7 cellular contexts compared by ENCODE assay signal in genomic region chr6:100472674-100473073, GRCh38. TPM values are rescaled to one million over a fixed set of nuclear protein-coding genes. Genes with fewer than 3 reads are reported as not detected.
DNase-seq lines count a peak whose midpoint lies in the region; ATAC-seq and TF ChIP-seq lines count a peak whose summit lies in the region.

No MANE protein-coding gene starts in this region.

- dilution Hi-C loops in IMR-90 (cut with HindIII; ENCODE audit: low sequenced_read_pairs, unreplicated experiment): loop anchor here (25.0 kb wide), 1 partner anchor 360 kb away; no protein-coding TSS in a partner anchor

- no peak overlapping the region for H2AFZ ChIP-seq in GM23248
- H2AFZ ChIP-seq in IMR-90 (replicated peaks; ENCODE audit: low read length, poor library complexity): no peak overlapping the region

- POLR2A ChIA-PET in IMR-90 (lab: Charles Lee; ENCODE audit: unreplicated experiment): no interaction called here

- H3K4me1 ChIP-seq in GM23248 (ENCODE audit: insufficient read depth): peaks cover 12% of the 10 kb centered on the region; the same call in 1 of the 2 replicates
- H3K4me1 ChIP-seq in IMR-90 (ENCODE audit: control insufficient read depth, insufficient read depth, low read length): no peaks in the 10 kb centered on the region

- no peaks in the 10 kb centered on the region for H3K9me1 ChIP-seq in IMR-90 (ENCODE audit: insufficient read depth, low read length)

- no peak overlapping the region for H2BK5ac ChIP-seq in IMR-90 (ENCODE audit: low read depth, low read length, poor library complexity, severe bottlenecking)

- H3K14ac ChIP-seq in IMR-90 (replicated peaks; ENCODE audit: low read depth, low read length): no peak overlapping the region

- no peaks in the 10 kb centered on the region for H3K79me2 ChIP-seq in GM23248 (ENCODE audit: insufficient read depth)

- no peak for TF ChIP-seq POLR2A in IMR-90 (IDR thresholded peaks at IDR 0.05; ENCODE audit: low read depth, low read length)

- H3K4me2 ChIP-seq in GM23248 (ENCODE audit: unreplicated experiment): peak overlapping the region; percentile 7
- H3K4me2 ChIP-seq in IMR-90 (ENCODE audit: low read depth, low read length): no peak overlapping the region

- no peak overlapping the region for H3K56ac ChIP-seq in IMR-90 (ENCODE audit: extremely low read depth, insufficient read depth, low read length)

- H4K20me1 ChIP-seq in GM23248 (ENCODE audit: insufficient read depth) (no peaks in the 10 kb centered on the region), IMR-90 (ENCODE audit: insufficient read depth, low read length) (no peaks in the 10 kb centered on the region; the same call in 1 of the 2 replicates)

- H3K27me3 ChIP-seq in GM23248 (replicated peaks; ENCODE audit: insufficient read depth) (no peaks in the 10 kb centered on the region), IMR-90 (ENCODE audit: control insufficient read depth, insufficient read depth, low read length) (peaks cover 70% of the 10 kb centered on the region)

- no peak overlapping the region for H2AK5ac ChIP-seq in IMR-90 (ENCODE audit: low read depth, low read length)

- H3K4ac ChIP-seq in IMR-90 (ENCODE audit: low read depth, low read length): no peak overlapping the region

- no peak overlapping the region for H3K23ac ChIP-seq in IMR-90 (ENCODE audit: low read depth, low read length)

- no peaks in the 10 kb centered on the region for H3K9me3 ChIP-seq in GM23248 (ENCODE audit: low read depth)
- peaks cover 11% of the 10 kb centered on the region for H3K9me3 ChIP-seq in IMR-90 (ENCODE audit: control insufficient read depth, insufficient read depth, low read length)

- H4K8ac ChIP-seq in IMR-90 (ENCODE audit: low read depth in 2 of 2, low read length in 2 of 2): no peak overlapping the region

- H2BK120ac ChIP-seq in IMR-90 (ENCODE audit: low read depth, low read length): no peak overlapping the region

- WGBS in GM23248 (ENCODE audit: low coverage in 1 of 2, low lambda C conversion rate in 2 of 2, missing lambda C conversion rate in 2 of 2), 2 experiments: 4 to 7% methylated on average over 3 of the region's 3 CpGs
- no CpG with 5 or more reads among the region's 3 CpGs for WGBS in IMR-90 (ENCODE audit: extremely low coverage in 2 of 2, insufficient read length in 1 of 2), 2 experiments

- in situ Hi-C loops in GM23248 (cut with MboI): no loop called here
- in situ Hi-C loops in IMR-90 (cut with MboI; ENCODE audit: low sequenced_read_pairs): loop anchor here (25.0 kb wide), 1 partner anchor 885 kb away; no protein-coding TSS in a partner anchor

- H3K27ac ChIP-seq in GM23248 (no peak overlapping the region), IMR-90 (ENCODE audit: insufficient read depth, low read length) (no peak overlapping the region)

- H2AK9ac ChIP-seq in IMR-90 (replicated peaks; ENCODE audit: low read depth, low read length, poor library complexity): no peak overlapping the region

- no peaks in the 10 kb centered on the region for H3K36me3 ChIP-seq in GM23248 (ENCODE audit: low read depth)
- H3K36me3 ChIP-seq in IMR-90 (ENCODE audit: control insufficient read depth, insufficient read depth, low read length): no peaks in the 10 kb centered on the region

- no peak for TF ChIP-seq RAD21 in IMR-90 (IDR thresholded peaks at IDR 0.05; ENCODE audit: low read length)

- H3K4me3 ChIP-seq in GM23248 (no peak overlapping the region), IMR-90 (ENCODE audit: insufficient read depth, low read depth, low read length) (no peak overlapping the region), fibroblast of mammary gland (ENCODE audit: control insufficient read depth, low read depth, low read length) (no peak overlapping the region)

- intact Hi-C loops in IMR-90 (cut with micrococcal nuclease): loop anchor here (5.0 kb wide), 1 partner anchor 205 kb away; no protein-coding TSS in a partner anchor
- intact Hi-C loops in Right ventricle myocardium inferior (cut with DNase I): no loop called here

- no peak overlapping the region for H4K5ac ChIP-seq in IMR-90 (ENCODE audit: low read depth, low read length)

- no peak for TF ChIP-seq CTCF in IMR-90 (conservative IDR thresholded peaks at IDR 0.05; ENCODE audit: low read depth, low read length)
- no peak for TF ChIP-seq CTCF in fibroblast of mammary gland (conservative IDR thresholded peaks at IDR 0.05; ENCODE audit: control insufficient read depth, insufficient read depth, low read depth, low read length)

- H3K9me2 ChIP-seq in GM23248 (ENCODE audit: insufficient read depth): no peaks in the 10 kb centered on the region

- no peak overlapping the region for H3K18ac ChIP-seq in IMR-90 (ENCODE audit: low read depth, low read length)

- DNase-seq in GM23248 (peak; percentile 82), IMR-90 (peak; percentile 64), fibroblast of mammary gland (ENCODE audit: low read depth) (peak; percentile 64), NCI-H82 treated with DMSO at 0.1 percent for 48 hours (lab: John Stamatoyannopoulos, UW; ENCODE audit: unreplicated experiment) (no peak), cerebellum (ENCODE audit: low spot score) (no peak), Right ventricle myocardium inferior (ENCODE audit: missing footprints) (no peak)

- peaks cover 13% of the 10 kb centered on the region; the same call in 1 of the 2 replicates for H3F3A ChIP-seq in GM23248 (ENCODE audit: insufficient read depth)

- peak; percentile 89 for ATAC-seq in GM18873 (IDR thresholded peaks at IDR 0.05; ENCODE audit: low FRiP score, unreplicated experiment)
- ATAC-seq in IMR-90 (ENCODE audit: low read depth): no peak
- ATAC-seq in Right ventricle myocardium inferior: no peak

- no peak overlapping the region for H4K91ac ChIP-seq in IMR-90 (ENCODE audit: insufficient read depth, low read depth, low read length)

- H3K9ac ChIP-seq in GM23248 (no peak overlapping the region), IMR-90 (ENCODE audit: low read depth, low read length) (no peak overlapping the region)

- no TSS peak for BruUV-seq in IMR-90 (replicated peaks; lab: Mats Ljungman, UMichigan)

- H2BK20ac ChIP-seq in IMR-90 (ENCODE audit: low read depth, low read length): no peak overlapping the region

- H3K79me1 ChIP-seq in IMR-90 (ENCODE audit: low read depth in 1 of 2, low read length in 2 of 2): no peaks in the 10 kb centered on the region

- CTCF ChIA-PET in IMR-90 (lab: Yijun Ruan, JAX): interaction anchor here (1.9 kb wide), 1 partner anchor 355 kb away, joined by 5 read pairs; no protein-coding TSS in a partner anchor

- no peak overlapping the region for H2BK15ac ChIP-seq in IMR-90 (ENCODE audit: low read depth, low read length)

TF ChIP-seq in IMR-90, 13 proteins besides CTCF, POLR2A, EP300 and RAD21:
- TF ChIP-seq MAFK (IDR thresholded peaks at IDR 0.05; ENCODE audit: low read depth, low read length) (no peak), CHD1 (IDR thresholded peaks at IDR 0.05; ENCODE audit: low read depth, low read length) (no peak), BHLHE40 (IDR thresholded peaks at IDR 0.05; ENCODE audit: low read depth, low read length) (0 out of 2 replicates have a peak, but pooled peaks have one; percentile 23)

RNA-seq across cellular contexts. Expression of gene SIM1, which starts 8.0 kb away (rescaled TPM):
- total RNA-seq in GM23248 (2014; rRNA removed; shearing (Covaris generic)): 1.6 and 4.9 TPM in 2 replicates
- polyA plus RNA-seq in GM23248 (2016; fragmentation: Nextera tagmentation; extraction: Ambion mirVana) (1.2 and 1.5 TPM in 2 replicates), IMR-90 (2012; rRNA removed) (not detected in 2 replicates)
- total RNA-seq in IMR-90 (2012; rRNA removed) (not detected in 2 replicates), cerebellum (not detected), Right ventricle myocardium inferior (not detected)
- polyA plus RNA-seq in IMR-90 (2012; cell fraction: cytosol; rRNA removed): not detected in 2 replicates
- polyA plus RNA-seq in IMR-90 (2012; cell fraction: nucleus; rRNA removed; ENCODE audit: low replicate concordance): not detected in 2 replicates

Comparison
In these comparisons a context has a peak if more than half of its experiments do, and no peak if none do; other contexts are left out.
1. DNase-seq: peak in GM23248 (single experiment), IMR-90 (single experiment) and fibroblast of mammary gland (single experiment); none in NCI-H82 treated with DMSO at 0.1 percent for 48 hours (single experiment), cerebellum (single experiment) and Right ventricle myocardium inferior (single experiment).